ENCODE assay signal across 1 cellular context in the genomic region with DNA sequence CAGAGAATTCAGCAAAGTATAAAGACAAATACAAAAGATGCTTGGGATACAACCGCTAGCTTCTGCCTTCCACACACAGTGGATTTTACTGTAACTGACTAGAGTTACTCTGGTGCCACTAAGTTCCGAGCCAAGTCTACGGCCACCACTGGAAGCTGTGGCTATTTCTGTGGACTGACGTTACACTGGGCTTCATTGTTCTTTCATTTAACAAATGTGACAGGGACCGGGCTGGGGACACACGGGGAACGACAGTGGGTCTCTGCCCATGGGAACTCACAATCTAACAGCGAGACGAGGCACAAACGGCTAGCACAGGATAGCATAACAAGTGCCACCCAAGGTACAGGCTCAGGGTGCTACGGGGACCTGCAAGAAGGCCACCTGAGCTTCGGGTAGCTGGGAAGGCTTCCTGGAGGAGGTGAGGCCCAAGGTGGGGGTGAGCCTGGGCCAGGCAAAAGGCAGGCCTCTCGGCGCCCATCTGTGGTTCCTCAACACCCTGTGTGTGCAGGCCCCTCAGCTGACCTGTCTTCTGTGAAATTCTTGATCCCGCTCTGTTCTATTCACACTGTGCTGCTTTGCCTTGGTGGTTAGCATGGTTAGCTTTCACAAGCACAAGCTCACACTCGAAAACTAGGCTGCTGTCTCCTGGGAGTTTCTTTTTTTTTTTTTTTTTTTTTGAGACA.
TF ChIP-seq lines count a peak whose summit lies in the region.

No MANE protein-coding gene starts in this region.

TF ChIP-seq in HepG2, 621 proteins besides CTCF, POLR2A, EP300 and RAD21:
- TF ChIP-seq RBM22 (optimal IDR thresholded peaks at IDR 0.05; ENCODE audit: low read length) = peak; percentile 59
- TF ChIP-seq AGO2 (optimal IDR thresholded peaks at IDR 0.05; ENCODE audit: low read depth, low read length) = peak; percentile 78
- TF ChIP-seq, protein P1, sequence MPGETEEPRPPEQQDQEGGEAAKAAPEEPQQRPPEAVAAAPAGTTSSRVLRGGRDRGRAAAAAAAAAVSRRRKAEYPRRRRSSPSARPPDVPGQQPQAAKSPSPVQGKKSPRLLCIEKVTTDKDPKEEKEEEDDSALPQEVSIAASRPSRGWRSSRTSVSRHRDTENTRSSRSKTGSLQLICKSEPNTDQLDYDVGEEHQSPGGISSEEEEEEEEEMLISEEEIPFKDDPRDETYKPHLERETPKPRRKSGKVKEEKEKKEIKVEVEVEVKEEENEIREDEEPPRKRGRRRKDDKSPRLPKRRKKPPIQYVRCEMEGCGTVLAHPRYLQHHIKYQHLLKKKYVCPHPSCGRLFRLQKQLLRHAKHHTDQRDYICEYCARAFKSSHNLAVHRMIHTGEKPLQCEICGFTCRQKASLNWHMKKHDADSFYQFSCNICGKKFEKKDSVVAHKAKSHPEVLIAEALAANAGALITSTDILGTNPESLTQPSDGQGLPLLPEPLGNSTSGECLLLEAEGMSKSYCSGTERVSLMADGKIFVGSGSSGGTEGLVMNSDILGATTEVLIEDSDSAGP (CRISPR knock-in tag; IDR thresholded peaks at IDR 0.05; ENCODE audit: borderline replicate concordance) = no peak
